ENCODE assay signal across 10 cellular contexts in the genomic region with DNA sequence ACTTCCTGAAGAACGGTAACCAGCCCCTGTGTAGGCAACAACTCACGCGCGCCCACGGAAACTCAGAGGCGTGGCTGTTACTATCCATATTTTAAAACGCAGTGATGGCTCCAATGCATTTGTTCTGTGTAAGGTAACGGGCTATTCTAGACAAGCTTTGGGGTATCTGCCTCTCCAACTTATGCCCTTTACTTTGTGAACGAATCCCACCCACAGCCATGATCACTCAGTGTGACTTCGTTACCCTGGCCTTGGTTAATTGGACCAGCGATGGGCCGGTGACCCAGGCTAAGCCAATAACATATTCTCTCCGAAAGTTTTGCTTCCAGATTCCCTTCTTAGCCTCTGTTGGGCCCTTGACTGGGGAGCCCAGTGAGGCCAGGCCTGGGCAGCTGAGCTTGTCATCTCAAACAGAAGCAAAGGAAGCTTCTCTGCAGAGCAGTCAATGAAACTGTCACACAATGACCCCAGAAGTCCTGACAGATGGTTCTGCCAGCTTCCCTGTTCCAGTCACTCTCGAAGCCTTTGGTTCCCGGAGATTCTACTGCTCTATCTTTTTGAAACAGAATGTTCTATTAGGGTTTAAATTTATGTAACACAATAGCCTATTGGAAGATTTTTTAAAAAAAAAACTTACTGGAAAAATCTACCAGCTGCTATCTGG. TPM values are rescaled to one million over a fixed set of nuclear protein-coding genes. Genes with fewer than 3 reads are reported as not detected.
A peak's percentile ranks its signal among the peaks of the same experiment; 100 is the strongest.
DNase-seq lines count a peak whose midpoint lies in the region.
"Had no signal": no experiment of that assay in that cellular context is flagged by ENCODE, and none has a peak within 500 bp of the region (broad histone marks: within the 10 kb centered on the region; RNA-seq: fewer than 3 reads in every experiment).

No MANE protein-coding gene starts in this region.

- H3K4me3 Mint-ChIP-seq in immature natural killer cell = no peak overlapping the region
- H3K4me3 Mint-ChIP-seq: naive thymus-derived CD4-positive, alpha-beta T cell; T-cell had no signal

- H3K27me3 ChIP-seq in ectodermal cell (ENCODE audit: control insufficient read depth, insufficient read depth, low read length, poor library complexity, severe bottlenecking) (no peaks in the 10 kb centered on the region), mucosa of rectum (ENCODE audit: control insufficient read depth in 2 of 2, insufficient read depth in 2 of 2, low read length in 2 of 2) (no peaks in the 10 kb centered on the region), thymus (ENCODE audit: control insufficient read depth, insufficient read depth) (no peaks in the 10 kb centered on the region)

- WGBS in ectodermal cell, 2 experiments = 95% methylated on average over 14 to 15 of the region's 15 CpGs
- 95% methylated on average over 15 of the region's 15 CpGs for WGBS in thymus

- peaks cover 0 to 6% (median 5%) of the 10 kb centered on the region in 3 donors for H3K27me3 Mint-ChIP-seq in immature natural killer cell (ENCODE audit: low read depth in 3 of 3)

- H3K4me3 ChIP-seq in ectodermal cell (ENCODE audit: insufficient read depth, low read depth, low read length) (no peak overlapping the region), mucosa of rectum (ENCODE audit: low read length in 2 of 2) (peak overlapping the region in 1 of 2 donors; percentile 57), thymus (ENCODE audit: low read length) (no peak overlapping the region)

- H3K4me1 ChIP-seq in ectodermal cell (ENCODE audit: control insufficient read depth, insufficient read depth, low read length) (peaks cover 12% of the 10 kb centered on the region), mucosa of rectum (ENCODE audit: control insufficient read depth in 2 of 2, insufficient read depth in 2 of 2, low read length in 2 of 2) (peaks cover 45 to 48% of the 10 kb centered on the region in 2 donors), thymus (ENCODE audit: control insufficient read depth, insufficient read depth, low read length) (no peaks in the 10 kb centered on the region)

- no peak overlapping the region for H3K27ac Mint-ChIP-seq in immature natural killer cell
- H3K27ac Mint-ChIP-seq: naive thymus-derived CD4-positive, alpha-beta T cell; T-cell had no signal

- H3K9me3 Mint-ChIP-seq in immature natural killer cell = no peaks in the 10 kb centered on the region
- H3K9me3 Mint-ChIP-seq: naive thymus-derived CD4-positive, alpha-beta T cell; T-cell had no signal

- no peaks in the 10 kb centered on the region for H3K36me3 ChIP-seq in ectodermal cell (ENCODE audit: control insufficient read depth, insufficient read depth, low read length)
- H3K36me3 ChIP-seq in mucosa of rectum (ENCODE audit: control insufficient read depth in 2 of 2, insufficient read depth in 2 of 2, low read length in 2 of 2) = no peaks in the 10 kb centered on the region
- no peaks in the 10 kb centered on the region for H3K36me3 ChIP-seq in thymus (ENCODE audit: control insufficient read depth, insufficient read depth)

- no peaks in the 10 kb centered on the region for H3K4me1 Mint-ChIP-seq in immature natural killer cell
- H3K4me1 Mint-ChIP-seq: naive thymus-derived CD4-positive, alpha-beta T cell had no signal

- H3K9me3 ChIP-seq in ectodermal cell (ENCODE audit: control insufficient read depth, low read length) = no peaks in the 10 kb centered on the region
- no peaks in the 10 kb centered on the region for H3K9me3 ChIP-seq in mucosa of rectum (ENCODE audit: control insufficient read depth in 2 of 2, low read length in 2 of 2)
- H3K9me3 ChIP-seq in thymus (ENCODE audit: control insufficient read depth) = no peaks in the 10 kb centered on the region

- peak; percentile 92 for DNase-seq in NCI-H2171 treated with DMSO at 0.1 percent for 48 hours (lab: John Stamatoyannopoulos, UW)
- no peak for DNase-seq in stimulated activated CD4-positive, alpha-beta T cell treated with anti-CD3 and anti-CD28 coated beads, Interleukin-4, amount 100 ng/mL, for 24 hours
- DNase-seq in amygdala (lab: John Stamatoyannopoulos, UW) = no peak
- DNase-seq in immature natural killer cell = no peak
- DNase-seq in dermis blood vessel endothelial cell = no peak
- DNase-seq: naive thymus-derived CD4-positive, alpha-beta T cell; T-cell had no signal

- peak overlapping the region in 1 of 2 donors; percentile 41 for H3K9ac ChIP-seq in mucosa of rectum (ENCODE audit: low read depth in 1 of 2, low read length in 2 of 2)

- no peaks in the 10 kb centered on the region for H3K36me3 Mint-ChIP-seq in immature natural killer cell
- H3K36me3 Mint-ChIP-seq: naive thymus-derived CD4-positive, alpha-beta T cell; T-cell had no signal

- H3K27ac ChIP-seq in ectodermal cell (ENCODE audit: insufficient read depth, low read depth, low read length, poor library complexity, severe bottlenecking) = peak overlapping the region; percentile 53
- H3K27ac ChIP-seq in mucosa of rectum (ENCODE audit: low read depth in 2 of 2, low read length in 2 of 2) = peak overlapping the region; percentile 83 to 93
- peak overlapping the region; percentile 25 for H3K27ac ChIP-seq in thymus (ENCODE audit: low read depth)

RNA-seq across cellular contexts. Expression of gene ROCK2, which starts 30.7 kb away (rescaled TPM):
- 22.1 TPM for polyA plus RNA-seq in ectodermal cell (2013, experiment 1 of 4)
- 23.4 TPM for polyA plus RNA-seq in ectodermal cell (2013, experiment 2 of 4)
- polyA plus RNA-seq in ectodermal cell (2013, experiment 3 of 4) = 19.9 TPM
- 22.3 TPM for polyA plus RNA-seq in ectodermal cell (2013, experiment 4 of 4)
- polyA plus RNA-seq in thymus = 11.7 TPM
- 10 to 100 TPM in 1 of 3 donors, 1 to 10 TPM in 2; 3.1 to 15.1 (median 5.1) TPM for polyA plus RNA-seq in immature natural killer cell
- 65.9 and 83.3 TPM in 2 replicates for total RNA-seq in dermis blood vessel endothelial cell

Comparison
In these comparisons a context has a peak if more than half of its experiments do, and no peak if none do; other contexts are left out.
1. H3K27ac ChIP-seq: peak in every context shown above with its lines; median percentile 88 in mucosa of rectum; 53 in ectodermal cell; 25 in thymus.